ENCODE assay signal across 8 cellular contexts in genomic region chr10:25174461-25175230, GRCh38. TPM values are rescaled to one million over a fixed set of nuclear protein-coding genes. Genes with fewer than 3 reads are reported as not detected.
DNase-seq lines count a peak whose midpoint lies in the region; ATAC-seq and TF ChIP-seq lines count a peak whose summit lies in the region.

A gene with protein sequence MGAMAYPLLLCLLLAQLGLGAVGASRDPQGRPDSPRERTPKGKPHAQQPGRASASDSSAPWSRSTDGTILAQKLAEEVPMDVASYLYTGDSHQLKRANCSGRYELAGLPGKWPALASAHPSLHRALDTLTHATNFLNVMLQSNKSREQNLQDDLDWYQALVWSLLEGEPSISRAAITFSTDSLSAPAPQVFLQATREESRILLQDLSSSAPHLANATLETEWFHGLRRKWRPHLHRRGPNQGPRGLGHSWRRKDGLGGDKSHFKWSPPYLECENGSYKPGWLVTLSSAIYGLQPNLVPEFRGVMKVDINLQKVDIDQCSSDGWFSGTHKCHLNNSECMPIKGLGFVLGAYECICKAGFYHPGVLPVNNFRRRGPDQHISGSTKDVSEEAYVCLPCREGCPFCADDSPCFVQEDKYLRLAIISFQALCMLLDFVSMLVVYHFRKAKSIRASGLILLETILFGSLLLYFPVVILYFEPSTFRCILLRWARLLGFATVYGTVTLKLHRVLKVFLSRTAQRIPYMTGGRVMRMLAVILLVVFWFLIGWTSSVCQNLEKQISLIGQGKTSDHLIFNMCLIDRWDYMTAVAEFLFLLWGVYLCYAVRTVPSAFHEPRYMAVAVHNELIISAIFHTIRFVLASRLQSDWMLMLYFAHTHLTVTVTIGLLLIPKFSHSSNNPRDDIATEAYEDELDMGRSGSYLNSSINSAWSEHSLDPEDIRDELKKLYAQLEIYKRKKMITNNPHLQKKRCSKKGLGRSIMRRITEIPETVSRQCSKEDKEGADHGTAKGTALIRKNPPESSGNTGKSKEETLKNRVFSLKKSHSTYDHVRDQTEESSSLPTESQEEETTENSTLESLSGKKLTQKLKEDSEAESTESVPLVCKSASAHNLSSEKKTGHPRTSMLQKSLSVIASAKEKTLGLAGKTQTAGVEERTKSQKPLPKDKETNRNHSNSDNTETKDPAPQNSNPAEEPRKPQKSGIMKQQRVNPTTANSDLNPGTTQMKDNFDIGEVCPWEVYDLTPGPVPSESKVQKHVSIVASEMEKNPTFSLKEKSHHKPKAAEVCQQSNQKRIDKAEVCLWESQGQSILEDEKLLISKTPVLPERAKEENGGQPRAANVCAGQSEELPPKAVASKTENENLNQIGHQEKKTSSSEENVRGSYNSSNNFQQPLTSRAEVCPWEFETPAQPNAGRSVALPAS (N-terminal part only) (plus strand): TSS chr10:25175001. CDS start chr10:25175421, 420 bp downstream.

- ATAC-seq in GM23338: peak; percentile 81

- H3K27ac Mint-ChIP-seq in GM23338: no peak within 1 kb of the TSS
- H3K27ac Mint-ChIP-seq in activated CD4-positive, alpha-beta memory T cell treated with anti-CD3 and anti-CD28 coated beads for 36 hours: no peak within 1 kb of the TSS

- peak; percentile 95 for DNase-seq in Ammon's horn (ENCODE audit: low spot score)
- peak; percentile 95 for DNase-seq in GM23338 (ENCODE audit: low spot score)
- peak; percentile 52 for DNase-seq in NCI-H2171 treated with DMSO at 0.1 percent for 48 hours (lab: John Stamatoyannopoulos, UW)
- peak; percentile 63 for DNase-seq in activated CD4-positive, alpha-beta memory T cell treated with anti-CD3 and anti-CD28 coated beads for 36 hours
- DNase-seq in left kidney (ENCODE audit: low read depth, low spot score): peak; percentile 98
- DNase-seq in stimulated activated CD4-positive, alpha-beta T cell treated with anti-CD3 and anti-CD28 coated beads, Interleukin-15, amount 100 ng/mL, for 48 hours (ENCODE audit: low read depth in 2 of 2): peak; percentile 15 to 27
- DNase-seq in NAMALWA (ENCODE audit: low spot score): no peak

- peak within 1 kb of the TSS; percentile 86 for H3K4me3 Mint-ChIP-seq in GM23338
- no peak within 1 kb of the TSS for H3K4me3 Mint-ChIP-seq in activated CD4-positive, alpha-beta memory T cell treated with anti-CD3 and anti-CD28 coated beads for 36 hours

- 0 out of 2 replicates have a peak, but pooled peaks cover 7% of the 10 kb centered on the region for H4K20me1 ChIP-seq in GM23338 (replicated peaks; ENCODE audit: insufficient read depth)

- TF ChIP-seq CTCF in GM23338 (conservative IDR thresholded peaks at IDR 0.05; ENCODE audit: low read depth in 2 of 2): no peak

- peak within 1 kb of the TSS; percentile 99 for H2AFZ ChIP-seq in GM23338

- H3K9me3 Mint-ChIP-seq in GM23338: no peaks in the 10 kb centered on the region; the same call in 2 of the 3 replicates
- H3K9me3 Mint-ChIP-seq in activated CD4-positive, alpha-beta memory T cell treated with anti-CD3 and anti-CD28 coated beads for 36 hours: no peaks in the 10 kb centered on the region

- no peaks in the 10 kb centered on the region for H3K36me3 Mint-ChIP-seq in GM23338 (ENCODE audit: low read depth)
- H3K36me3 Mint-ChIP-seq in activated CD4-positive, alpha-beta memory T cell treated with anti-CD3 and anti-CD28 coated beads for 36 hours: peaks cover 6% of the 10 kb centered on the region

- H3K4me1 ChIP-seq in GM23338 (ENCODE audit: insufficient read depth) (peaks cover 16% of the 10 kb centered on the region), duodenal mucosa (ENCODE audit: control insufficient read depth in 1 of 2, insufficient read depth in 2 of 2, low read length in 2 of 2) (peaks cover 0 to 6% of the 10 kb centered on the region in 2 donors)

- no peak within 1 kb of the TSS for H3K9ac ChIP-seq in duodenal mucosa (ENCODE audit: low read depth in 1 of 2, low read length in 2 of 2)

- POLR2A ChIA-PET in activated CD4-positive, alpha-beta memory T cell treated with anti-CD3 and anti-CD28 coated beads for 36 hours (lab: Charles Lee): interaction anchor here (0.6 kb wide), 1 partner anchor 1618 kb away, joined by 3 read pairs; no protein-coding TSS in a partner anchor

- H3K79me2 ChIP-seq in GM23338 (replicated peaks; ENCODE audit: insufficient read depth): no peaks in the 10 kb centered on the region

- H3K4me3 ChIP-seq in GM23338: peak within 1 kb of the TSS; percentile 91
- H3K4me3 ChIP-seq in duodenal mucosa (ENCODE audit: low read depth in 1 of 2, low read length in 2 of 2): peak within 1 kb of the TSS; percentile 64 to 68

- H3K27me3 Mint-ChIP-seq in GM23338 (ENCODE audit: insufficient read depth, low read depth, poor library complexity): peaks cover 22% of the 10 kb centered on the region
- peaks cover 42% of the 10 kb centered on the region for H3K27me3 Mint-ChIP-seq in activated CD4-positive, alpha-beta memory T cell treated with anti-CD3 and anti-CD28 coated beads for 36 hours

- H3K27ac ChIP-seq in GM23338 (ENCODE audit: low read depth): no peak within 1 kb of the TSS
- H3K27ac ChIP-seq in duodenal mucosa (ENCODE audit: low read depth, low read length): no peak within 1 kb of the TSS

- H3K9me2 ChIP-seq in GM23338 (ENCODE audit: insufficient read depth): no peaks in the 10 kb centered on the region

- peaks cover 16% of the 10 kb centered on the region for H3K4me1 Mint-ChIP-seq in GM23338
- H3K4me1 Mint-ChIP-seq in activated CD4-positive, alpha-beta memory T cell treated with anti-CD3 and anti-CD28 coated beads for 36 hours (ENCODE audit: low read depth): peaks cover 2% of the 10 kb centered on the region

- peak within 1 kb of the TSS; percentile 98 for H3K4me2 ChIP-seq in GM23338

- H3K9me3 ChIP-seq in duodenal mucosa (ENCODE audit: control insufficient read depth in 1 of 2, low read length in 2 of 2): no peaks in the 10 kb centered on the region

- H3K36me3 ChIP-seq in GM23338 (ENCODE audit: insufficient read depth) (no peaks in the 10 kb centered on the region), duodenal mucosa (ENCODE audit: control insufficient read depth in 1 of 2, insufficient read depth in 2 of 2, low read length in 2 of 2) (no peaks in the 10 kb centered on the region)

- intact Hi-C loops in activated CD4-positive, alpha-beta memory T cell treated with anti-CD3 and anti-CD28 coated beads for 36 hours (cut with micrococcal nuclease): no loop called here

- H3K27me3 ChIP-seq in GM23338 (ENCODE audit: insufficient read depth) (peaks cover 54% of the 10 kb centered on the region), duodenal mucosa (ENCODE audit: control insufficient read depth in 1 of 2, insufficient read depth in 2 of 2, low read length in 2 of 2) (peaks cover 26 to 47% of the 10 kb centered on the region in 2 donors)

- H3F3A ChIP-seq in GM23338 (replicated peaks; ENCODE audit: low read depth): no peaks in the 10 kb centered on the region

- CTCF ChIA-PET in activated CD4-positive, alpha-beta memory T cell treated with anti-CD3 and anti-CD28 coated beads for 36 hours (lab: Charles Lee): no interaction called here

RNA-seq across cellular contexts. Expression of the gene that starts here (rescaled TPM):
- total RNA-seq in GM23338 (2014; rRNA removed; shearing (Covaris generic)): 1.3 and 1.5 TPM in 2 replicates
- 0.07 and 0.13 TPM in 2 replicates for polyA plus RNA-seq in GM23338 (2016; fragmentation: Nextera tagmentation; extraction: Ambion mirVana)
- total RNA-seq in activated CD4-positive, alpha-beta memory T cell treated with anti-CD3 and anti-CD28 coated beads for 36 hours: not detected

Comparison
In these comparisons a context has a peak if more than half of its experiments do, and no peak if none do; other contexts are left out.
1. Peak in DNase-seq in activated CD4-positive, alpha-beta memory T cell treated with anti-CD3 and anti-CD28 coated beads for 36 hours; RNA of the gene not detected or under 1 TPM.